In the genomic region with DNA sequence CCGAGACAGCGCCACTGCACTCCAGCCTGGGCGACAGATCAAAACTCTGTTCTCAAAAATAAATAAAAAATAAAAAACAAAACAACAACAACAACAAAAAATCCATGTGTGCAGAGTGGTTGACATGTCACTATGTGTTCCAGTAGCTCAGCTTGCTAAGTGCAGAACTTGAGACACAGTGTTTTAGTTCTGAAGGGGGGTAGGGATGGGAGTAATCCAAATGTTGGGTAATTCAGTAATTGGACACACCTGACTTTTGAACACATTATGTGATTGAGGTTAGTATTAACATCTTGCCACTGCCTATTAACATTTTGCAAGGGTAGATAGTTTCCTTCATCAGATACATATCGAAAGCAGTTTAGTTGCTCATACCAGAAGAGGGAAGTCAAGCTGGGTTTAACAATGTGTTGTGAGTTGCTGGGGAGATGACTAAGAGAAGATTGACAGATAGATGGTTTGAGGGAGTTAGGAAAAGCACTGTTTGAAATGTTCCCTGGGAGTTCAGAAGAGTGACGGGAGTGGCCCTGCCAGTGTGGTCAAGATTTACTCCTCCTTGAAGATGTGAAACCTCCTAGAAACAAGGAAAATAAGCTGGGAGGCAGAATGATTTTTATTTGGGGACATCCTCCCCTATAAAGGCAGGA, we compare ENCODE assay signal across 8 cellular contexts. TPM values are rescaled to one million over a fixed set of nuclear protein-coding genes. Genes with fewer than 3 reads are reported as not detected.
A peak's percentile ranks its signal among the peaks of the same experiment; 100 is the strongest.
DNase-seq lines count a peak whose midpoint lies in the region; ATAC-seq and TF ChIP-seq lines count a peak whose summit lies in the region.

No MANE protein-coding gene starts in this region.

- ATAC-seq in GM19463 (IDR thresholded peaks at IDR 0.05; ENCODE audit: unreplicated experiment) (peak; percentile 76), HG03460 (IDR thresholded peaks at IDR 0.05; ENCODE audit: unreplicated experiment) (peak; percentile 69)

- no peak for TF ChIP-seq CTCF in right atrium auricular region (IDR thresholded peaks at IDR 0.05)

- H3K9me3 Mint-ChIP-seq in activated T-cell treated with anti-CD3 and anti-CD28 coated beads, Interleukin-2, amount 50 U/mL, for 24 hours, result no peaks in the 10 kb centered on the region

- H3K36me3 ChIP-seq in right atrium auricular region, result no peaks in the 10 kb centered on the region

- H3K27ac Mint-ChIP-seq in activated T-cell treated with anti-CD3 and anti-CD28 coated beads, Interleukin-2, amount 50 U/mL, for 24 hours, result no peak overlapping the region

- H3K4me1 Mint-ChIP-seq in activated T-cell treated with anti-CD3 and anti-CD28 coated beads, Interleukin-2, amount 50 U/mL, for 24 hours (ENCODE audit: low read depth), result peaks cover 34% of the 10 kb centered on the region

- H3K4me1 ChIP-seq in right atrium auricular region, result peaks cover 0 to 13% of the 10 kb centered on the region in 2 donors

- no peaks in the 10 kb centered on the region for H3K27me3 Mint-ChIP-seq in activated T-cell treated with anti-CD3 and anti-CD28 coated beads, Interleukin-2, amount 50 U/mL, for 24 hours

- DNase-seq in GDM1 (lab: John Stamatoyannopoulos, UW) (peak; percentile 35), right atrium auricular region (ENCODE audit: low spot score) (no peak), NCI-H748 treated with DMSO at 0.1 percent for 48 hours (lab: John Stamatoyannopoulos, UW) (no peak), NCI-H345 treated with DMSO at 0.1 percent for 48 hours (lab: John Stamatoyannopoulos, UW; ENCODE audit: unreplicated experiment) (no peak)
- DNase-seq in activated T-cell treated with anti-CD3 and anti-CD28 coated beads, Interleukin-2, amount 50 U/mL, for 24 hours, result peak; percentile 37
- DNase-seq in stimulated activated CD8-positive, alpha-beta memory T cell treated with anti-CD3 and anti-CD28 coated beads, Interleukin-4, amount 100 ng/mL, for 48 hours, result peak; percentile 38

- peak overlapping the region; percentile 52 to 62 for H3K4me3 ChIP-seq in right atrium auricular region

- H3K9me3 ChIP-seq in right atrium auricular region, result no peaks in the 10 kb centered on the region

- H3K27ac ChIP-seq in right atrium auricular region, result peak overlapping the region; percentile 64 to 67

- H3K36me3 Mint-ChIP-seq in activated T-cell treated with anti-CD3 and anti-CD28 coated beads, Interleukin-2, amount 50 U/mL, for 24 hours (ENCODE audit: low read depth), result peaks cover 18% of the 10 kb centered on the region

- H3K4me3 Mint-ChIP-seq in activated T-cell treated with anti-CD3 and anti-CD28 coated beads, Interleukin-2, amount 50 U/mL, for 24 hours, result no peak overlapping the region

- H3K27me3 ChIP-seq in right atrium auricular region, result no peaks in the 10 kb centered on the region

RNA-seq across cellular contexts. Expression of gene HACD4, which starts 0.9 kb away (rescaled TPM):
- total RNA-seq in right atrium auricular region, result 1 to 10 TPM in 1 of 2 donors, under 1 TPM in 1; 0.82 to 1.7 TPM

RNA-seq across cellular contexts. Expression of gene IFNB1, which starts 47.2 kb away (rescaled TPM):
- not detected for total RNA-seq in right atrium auricular region

Comparison
In these comparisons a context has a peak if more than half of its experiments do, and no peak if none do; other contexts are left out.
1. DNase-seq: peak in GDM1 (single experiment), activated T-cell treated with anti-CD3 and anti-CD28 coated beads, Interleukin-2, amount 50 U/mL, for 24 hours (single experiment) and stimulated activated CD8-positive, alpha-beta memory T cell treated with anti-CD3 and anti-CD28 coated beads, Interleukin-4, amount 100 ng/mL, for 48 hours (single experiment); none in right atrium auricular region (single experiment), NCI-H748 treated with DMSO at 0.1 percent for 48 hours (single experiment) and NCI-H345 treated with DMSO at 0.1 percent for 48 hours (single experiment).